In genomic region chr20:21503345-21503744, GRCh38 we compare ENCODE assay signal across 11 cellular contexts. TPM values are rescaled to one million over a fixed set of nuclear protein-coding genes. Genes with fewer than 3 reads are reported as not detected.
DNase-seq lines count a peak whose midpoint lies in the region; ATAC-seq and TF ChIP-seq lines count a peak whose summit lies in the region.
"Had no signal": no experiment of that assay in that cellular context is flagged by ENCODE, and none has a peak within 500 bp of the region (broad histone marks: within the 10 kb centered on the region; RNA-seq: fewer than 3 reads in every experiment).

No MANE protein-coding gene starts in this region.

- no peaks in the 10 kb centered on the region for H3K9me3 ChIP-seq in aorta (ENCODE audit: control insufficient read depth, low read length)

- CTCF ChIA-PET in WTC11 (lab: Charles Lee) = interaction anchor here (1.0 to 8.3 kb wide), 6 partner anchors 14 to 665 kb away, joined by 4 to 88 read pairs (median 26); no protein-coding TSS in a partner anchor

- peaks cover 4% of the 10 kb centered on the region; the same call in 1 of the 2 replicates for H3K36me3 Mint-ChIP-seq in WTC11
- H3K36me3 Mint-ChIP-seq: activated naive CD4-positive, alpha-beta T cell treated with anti-CD3 and anti-CD28 coated beads, Interleukin-2, amount 50 U/mL, for 24 hours had no signal

- H3K4me3 Mint-ChIP-seq in WTC11 = no peak overlapping the region
- H3K4me3 Mint-ChIP-seq: activated naive CD4-positive, alpha-beta T cell treated with anti-CD3 and anti-CD28 coated beads, Interleukin-2, amount 50 U/mL, for 24 hours had no signal

- no peaks in the 10 kb centered on the region for H3K36me3 ChIP-seq in aorta (ENCODE audit: control insufficient read depth in 1 of 2, insufficient read depth in 2 of 2, low read length in 1 of 2)

- TF ChIP-seq CTCF in WTC11 (IDR thresholded peaks at IDR 0.05) = no peak

- no peaks in the 10 kb centered on the region for H3K4me1 ChIP-seq in aorta (ENCODE audit: control insufficient read depth in 1 of 2, insufficient read depth in 2 of 2, low read length in 2 of 2)

- peaks cover 43% of the 10 kb centered on the region for H3K4me1 Mint-ChIP-seq in WTC11

- no peaks in the 10 kb centered on the region for H3K27me3 ChIP-seq in aorta (ENCODE audit: control insufficient read depth in 1 of 2, insufficient read depth in 2 of 2, low read length in 1 of 2)

- ATAC-seq in GM18511 (IDR thresholded peaks at IDR 0.05; ENCODE audit: unreplicated experiment) (peak; percentile 89), GM21737 (IDR thresholded peaks at IDR 0.05; ENCODE audit: unreplicated experiment) (peak; percentile 78), Right ventricle myocardium superior (ENCODE audit: poor library complexity) (no peak), WTC11 (no peak), aorta (ENCODE audit: low FRiP score) (no peak)

- no peak overlapping the region for H3K27ac ChIP-seq in aorta (ENCODE audit: low read depth in 1 of 2, low read length in 2 of 2)

- no peak overlapping the region for H3K27ac Mint-ChIP-seq in WTC11
- H3K27ac Mint-ChIP-seq: activated naive CD4-positive, alpha-beta T cell treated with anti-CD3 and anti-CD28 coated beads, Interleukin-2, amount 50 U/mL, for 24 hours had no signal

- POLR2A ChIA-PET in WTC11 (lab: Charles Lee) = no interaction called here

- intact Hi-C loops in Right ventricle myocardium superior (cut with DNase I) (loop anchor here (10.0 kb wide), 1 partner anchor 669 kb away; no protein-coding TSS in a partner anchor), aorta (cut with DNase I) (loop anchor here in 1 of 2 donors (2.0 kb wide), 1 partner anchor 643 kb away; no protein-coding TSS in a partner anchor)

- H3K9me3 Mint-ChIP-seq in WTC11 = no peaks in the 10 kb centered on the region
- H3K9me3 Mint-ChIP-seq: activated naive CD4-positive, alpha-beta T cell treated with anti-CD3 and anti-CD28 coated beads, Interleukin-2, amount 50 U/mL, for 24 hours had no signal

- no peak overlapping the region for H3K4me3 ChIP-seq in aorta (ENCODE audit: low read length in 2 of 2)

- WGBS in aorta, 2 donors = 67 to 72% methylated on average over 4 of the region's 4 CpGs

- DNase-seq in HT1080 (ENCODE audit: low read depth) = peak; percentile 86
- peak; percentile 8 to 24 for DNase-seq in hippocampal formation (lab: John Stamatoyannopoulos, UW)
- DNase-seq in Right ventricle myocardium superior = no peak
- DNase-seq in WTC11 (ENCODE audit: low spot score) = no peak
- DNase-seq in aorta = no peak
- DNase-seq in NCI-H82 (lab: John Stamatoyannopoulos, UW) = no peak

- peaks cover 53% of the 10 kb centered on the region for H3K27me3 Mint-ChIP-seq in WTC11 (ENCODE audit: low read depth)

TF ChIP-seq in WTC11, 78 proteins besides CTCF, POLR2A, EP300 and RAD21:
- TF ChIP-seq RELA (CRISPR knock-in tag; IDR thresholded peaks at IDR 0.05; ENCODE audit: borderline replicate concordance) = no peak
- TF ChIP-seq, protein P1, sequence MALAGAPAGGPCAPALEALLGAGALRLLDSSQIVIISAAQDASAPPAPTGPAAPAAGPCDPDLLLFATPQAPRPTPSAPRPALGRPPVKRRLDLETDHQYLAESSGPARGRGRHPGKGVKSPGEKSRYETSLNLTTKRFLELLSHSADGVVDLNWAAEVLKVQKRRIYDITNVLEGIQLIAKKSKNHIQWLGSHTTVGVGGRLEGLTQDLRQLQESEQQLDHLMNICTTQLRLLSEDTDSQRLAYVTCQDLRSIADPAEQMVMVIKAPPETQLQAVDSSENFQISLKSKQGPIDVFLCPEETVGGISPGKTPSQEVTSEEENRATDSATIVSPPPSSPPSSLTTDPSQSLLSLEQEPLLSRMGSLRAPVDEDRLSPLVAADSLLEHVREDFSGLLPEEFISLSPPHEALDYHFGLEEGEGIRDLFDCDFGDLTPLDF (CRISPR knock-in tag; IDR thresholded peaks at IDR 0.05) = no peak
- TF ChIP-seq, protein P2, sequence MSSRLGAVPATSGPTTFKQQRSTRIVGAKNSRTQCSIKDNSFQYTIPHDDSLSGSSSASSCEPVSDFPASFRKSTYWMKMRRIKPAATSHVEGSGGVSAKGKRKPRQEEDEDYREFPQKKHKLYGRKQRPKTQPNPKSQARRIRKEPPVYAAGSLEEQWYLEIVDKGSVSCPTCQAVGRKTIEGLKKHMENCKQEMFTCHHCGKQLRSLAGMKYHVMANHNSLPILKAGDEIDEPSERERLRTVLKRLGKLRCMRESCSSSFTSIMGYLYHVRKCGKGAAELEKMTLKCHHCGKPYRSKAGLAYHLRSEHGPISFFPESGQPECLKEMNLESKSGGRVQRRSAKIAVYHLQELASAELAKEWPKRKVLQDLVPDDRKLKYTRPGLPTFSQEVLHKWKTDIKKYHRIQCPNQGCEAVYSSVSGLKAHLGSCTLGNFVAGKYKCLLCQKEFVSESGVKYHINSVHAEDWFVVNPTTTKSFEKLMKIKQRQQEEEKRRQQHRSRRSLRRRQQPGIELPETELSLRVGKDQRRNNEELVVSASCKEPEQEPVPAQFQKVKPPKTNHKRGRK (CRISPR knock-in tag; IDR thresholded peaks at IDR 0.05; ENCODE audit: borderline replicate concordance) = no peak
- TF ChIP-seq SP1 (CRISPR knock-in tag; conservative IDR thresholded peaks at IDR 0.05) = no peak
- TF ChIP-seq AFF4 (CRISPR knock-in tag; IDR thresholded peaks at IDR 0.05; ENCODE audit: borderline replicate concordance) = no peak
- TF ChIP-seq ATF1 (CRISPR knock-in tag; IDR thresholded peaks at IDR 0.05) = no peak
- TF ChIP-seq NR3C1 (CRISPR knock-in tag; conservative IDR thresholded peaks at IDR 0.05; ENCODE audit: low read depth) = no peak
- TF ChIP-seq GRHL2 (CRISPR knock-in tag; IDR thresholded peaks at IDR 0.05; ENCODE audit: insufficient replicate concordance, severe bottlenecking) = no peak
- no peak for TF ChIP-seq IRF2 (CRISPR knock-in tag; IDR thresholded peaks at IDR 0.05; ENCODE audit: borderline replicate concordance, low read depth)
- no peak for TF ChIP-seq CREM (CRISPR knock-in tag; IDR thresholded peaks at IDR 0.05)
- TF ChIP-seq RORB (CRISPR knock-in tag; IDR thresholded peaks at IDR 0.05) = no peak

RNA-seq across cellular contexts. Expression of gene NKX2-2, which starts 10.5 kb away (rescaled TPM):
- total RNA-seq in HT1080 (2014; rRNA removed; shearing (Covaris generic)) = 0.13 TPM in 1 of 2 replicates, not detected in the other
- not detected in 2 replicates for polyA plus RNA-seq in HT1080 (2015; cell fraction: cytosol; rRNA removed)
- 0.06 TPM in 1 of 2 replicates, not detected in the other for polyA plus RNA-seq in HT1080 (2015; cell fraction: nucleus; rRNA removed)
- total RNA-seq in Right ventricle myocardium superior (not detected), WTC11 (2021) (not detected in 3 replicates), aorta (not detected)
- polyA plus RNA-seq in aorta = under 1 TPM in 1 of 2 donors, not detected in 1; 0.15 TPM
- total RNA-seq: HT-29, lung microvascular endothelial cell had no signal

Comparison
In these comparisons a context has a peak if more than half of its experiments do, and no peak if none do; other contexts are left out.
1. ATAC-seq: peak in GM18511 (single experiment) and GM21737 (single experiment); none in Right ventricle myocardium superior (single experiment), WTC11 (single experiment) and aorta (single experiment).
2. DNase-seq: peak in HT1080 (single experiment) and hippocampal formation (2 of 2); none in Right ventricle myocardium superior (single experiment), WTC11 (single experiment), aorta (0 of 2) and NCI-H82 (single experiment).